8 cellular contexts compared by ENCODE assay signal in the genomic region with DNA sequence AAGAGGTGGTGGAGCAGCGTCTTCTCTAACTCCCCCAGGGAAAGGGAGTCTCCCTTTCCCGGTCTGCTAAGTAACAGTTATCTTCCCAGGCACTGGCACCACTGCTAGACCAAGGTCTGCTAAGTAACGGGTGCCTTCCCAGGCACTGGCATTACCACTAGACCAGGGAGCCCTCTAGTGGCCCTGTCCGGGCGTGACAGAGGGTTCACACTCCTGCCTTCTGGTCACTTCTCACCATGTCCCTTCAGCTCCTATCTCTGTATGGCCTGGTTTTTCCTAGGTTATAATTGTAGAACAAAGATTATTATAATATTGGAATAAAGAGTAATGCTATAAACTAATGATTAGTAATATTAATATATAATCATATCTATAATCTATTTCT. TPM values are rescaled to one million over a fixed set of nuclear protein-coding genes. Genes with fewer than 3 reads are reported as not detected.
DNase-seq lines count a peak whose midpoint lies in the region; ATAC-seq and TF ChIP-seq lines count a peak whose summit lies in the region.
"Not testable (repeated sequence)": the region's sequence is repeated elsewhere in the genome, so short reads cannot be mapped to it uniquely, and the experiment has no call there.

No MANE protein-coding gene starts in this region.

- H3K79me2 ChIP-seq in DND-41 (ENCODE audit: insufficient read depth, low read length) (peaks cover 19% of the 10 kb centered on the region; the same call in 1 of the 2 replicates), KMS-11 (ENCODE audit: insufficient read depth, low read depth) (peaks cover 19% of the 10 kb centered on the region; the same call in 1 of the 2 replicates)

- H3K36me3 Mint-ChIP-seq in endothelial cell (ENCODE audit: low read depth, unreplicated experiment) (peaks cover 26% of the 10 kb centered on the region), naive B cell (peaks cover 8 to 14% of the 10 kb centered on the region in 2 donors)
- peaks cover 41 to 50% of the 10 kb centered on the region in 2 donors for H3K36me3 Mint-ChIP-seq in stimulated activated naive B cell treated with anti-CD40 and anti-IgM and Interleukin-4, amounts not matched to agents 10 μg/mL and 1 μg/mL and 100 μg/mL, for 72 hours

- H3K9me3 Mint-ChIP-seq in endothelial cell (ENCODE audit: unreplicated experiment); naive B cell; stimulated activated naive B cell treated with anti-CD40 and anti-IgM and Interleukin-4, amounts not matched to agents 10 μg/mL and 1 μg/mL and 100 μg/mL, for 72 hours: not testable (repeated sequence)

- peak; percentile 75 for DNase-seq in DND-41
- peak in 2 of 3 donors; percentile 85 to 92 for DNase-seq in Peyer's patch
- DNase-seq in activated T-cell treated with anti-CD3 and anti-CD28 coated beads for 1 hour (ENCODE audit: low read depth) = peak; percentile 63
- peak; percentile 83 for DNase-seq in endothelial cell (ENCODE audit: low spot score)
- peak; percentile 80 for DNase-seq in naive B cell
- peak; percentile 76 for DNase-seq in stimulated activated naive B cell treated with anti-CD40 and anti-IgM and Interleukin-4, amounts not matched to agents 10 μg/mL and 1 μg/mL and 100 μg/mL, for 72 hours

- not testable (repeated sequence) for H3K27ac ChIP-seq in DND-41 (ENCODE audit: low read length); KMS-11
- H3K27ac ChIP-seq in Peyer's patch = peak overlapping the region in 3 of 4 donors; percentile 43 to 68 (median 58)

- not testable (repeated sequence) for H3K27me3 Mint-ChIP-seq in endothelial cell (ENCODE audit: unreplicated experiment); naive B cell; stimulated activated naive B cell treated with anti-CD40 and anti-IgM and Interleukin-4, amounts not matched to agents 10 μg/mL and 1 μg/mL and 100 μg/mL, for 72 hours

- not testable (repeated sequence) for H3K9me3 ChIP-seq in DND-41 (ENCODE audit: insufficient read depth, low read length, severe bottlenecking); Peyer's patch

- H2AFZ ChIP-seq in DND-41 (ENCODE audit: low read depth, low read length); KMS-11 (ENCODE audit: low read depth): not testable (repeated sequence)

- peaks cover 13% of the 10 kb centered on the region for H4K20me1 ChIP-seq in DND-41 (ENCODE audit: insufficient read depth, low read length)
- peaks cover 11% of the 10 kb centered on the region; the same call in 1 of the 2 replicates for H4K20me1 ChIP-seq in KMS-11 (ENCODE audit: insufficient read depth)

- not testable (repeated sequence) for H3K4me3 Mint-ChIP-seq in endothelial cell (ENCODE audit: unreplicated experiment); stimulated activated naive B cell treated with anti-CD40 and anti-IgM and Interleukin-4, amounts not matched to agents 10 μg/mL and 1 μg/mL and 100 μg/mL, for 72 hours
- peak overlapping the region; percentile 56 to 90 (median 73) for H3K4me3 Mint-ChIP-seq in naive B cell

- TF ChIP-seq CTCF in DND-41 (IDR thresholded peaks at IDR 0.05; ENCODE audit: borderline replicate concordance, extremely low read depth, low read length, poor library complexity, severe bottlenecking) = peak; percentile 46
- peak; percentile 25; the same call in 1 of the 2 replicates for TF ChIP-seq CTCF in KMS-11 (conservative IDR thresholded peaks at IDR 0.05; ENCODE audit: low read depth, low read length)
- peak; percentile 12 to 51 (median 46) for TF ChIP-seq CTCF in Peyer's patch (IDR thresholded peaks at IDR 0.05)
- TF ChIP-seq CTCF in endothelial cell (IDR thresholded peaks at IDR 0.05; ENCODE audit: unreplicated experiment) = peak; percentile 28

- ATAC-seq in DND-41 (ENCODE audit: insufficient read depth, low read depth) (peak; percentile 63), GM21717 (IDR thresholded peaks at IDR 0.05; ENCODE audit: unreplicated experiment) (peak; percentile 14), naive B cell (ENCODE audit: low read depth in 2 of 2) (peak; percentile 39 to 51)
- ATAC-seq in stimulated activated naive B cell treated with anti-CD40 and anti-IgM and Interleukin-4, amounts not matched to agents 10 μg/mL and 1 μg/mL and 100 μg/mL, for 72 hours (replicated peaks) = peak; percentile 66 to 68

- H3K4me2 ChIP-seq in DND-41 (ENCODE audit: insufficient read depth, low read length) = not testable (repeated sequence)
- 0 out of 2 replicates have a peak overlapping the region, but pooled peaks have one; percentile 24 for H3K4me2 ChIP-seq in KMS-11

- H3K36me3 ChIP-seq in DND-41 (ENCODE audit: insufficient read depth, low read length) (peaks cover 70% of the 10 kb centered on the region), KMS-11 (ENCODE audit: insufficient read depth) (peaks cover 10% of the 10 kb centered on the region), Peyer's patch (peaks cover 0 to 60% (median 0%) of the 10 kb centered on the region in 3 donors)

- not testable (repeated sequence) for H3K4me3 ChIP-seq in DND-41 (ENCODE audit: low read depth in 1 of 2, low read length in 2 of 2); KMS-11 (IDR thresholded peaks at IDR 0.05; ENCODE audit: insufficient read depth, low read depth, low read length); Peyer's patch

- not testable (repeated sequence) for TF ChIP-seq POLR2A in Peyer's patch (IDR thresholded peaks at IDR 0.05)

- H3K9ac ChIP-seq in DND-41 (ENCODE audit: low read depth, low read length); KMS-11: not testable (repeated sequence)

- H3K4me1 Mint-ChIP-seq in endothelial cell (ENCODE audit: unreplicated experiment) = not testable (repeated sequence)
- peaks cover 23 to 37% (median 25%) of the 10 kb centered on the region in 3 donors for H3K4me1 Mint-ChIP-seq in naive B cell
- peaks cover 23 to 43% of the 10 kb centered on the region in 2 donors for H3K4me1 Mint-ChIP-seq in stimulated activated naive B cell treated with anti-CD40 and anti-IgM and Interleukin-4, amounts not matched to agents 10 μg/mL and 1 μg/mL and 100 μg/mL, for 72 hours

- not testable (repeated sequence) for H3K4me1 ChIP-seq in DND-41 (ENCODE audit: insufficient read depth, low read length)
- H3K4me1 ChIP-seq in KMS-11 (ENCODE audit: low read depth, poor library complexity, severe bottlenecking) (peaks cover 43% of the 10 kb centered on the region), Peyer's patch (peaks cover 0 to 11% (median 4%) of the 10 kb centered on the region in 4 donors)

- H3K27ac Mint-ChIP-seq in endothelial cell (ENCODE audit: unreplicated experiment) = not testable (repeated sequence)
- H3K27ac Mint-ChIP-seq in naive B cell = peak overlapping the region; percentile 99 to 100 (median 99)
- peak overlapping the region; percentile 97 for H3K27ac Mint-ChIP-seq in stimulated activated naive B cell treated with anti-CD40 and anti-IgM and Interleukin-4, amounts not matched to agents 10 μg/mL and 1 μg/mL and 100 μg/mL, for 72 hours

- H3K27me3 ChIP-seq in DND-41 (ENCODE audit: insufficient read depth, low read length, poor library complexity); KMS-11 (ENCODE audit: insufficient read depth, low read depth); Peyer's patch: not testable (repeated sequence)

RNA-seq across cellular contexts. Expression of a gene that starts 12.6 kb away (rescaled TPM):
- total RNA-seq in Peyer's patch (100 to 1,000 TPM in 3 of 4 donors, 10 to 100 TPM in 1; 73.6 to 179 (median 150) TPM), endothelial cell (ENCODE audit: unreplicated experiment) (40.1 TPM)
- 10 to 100 TPM in 2 of 6 donors, 1 to 10 TPM in 4; 3.5 to 28.7 (median 7.0) TPM for polyA plus RNA-seq in naive B cell (ENCODE audit: low read depth in 6 of 6)

RNA-seq across cellular contexts. Expression of a gene that starts 28.0 kb away (rescaled TPM):
- 1 to 10 TPM; 5.8 to 9.5 (median 5.9) TPM for total RNA-seq in Peyer's patch
- total RNA-seq in endothelial cell (ENCODE audit: unreplicated experiment) = 4.2 TPM
- polyA plus RNA-seq in naive B cell (ENCODE audit: low read depth in 6 of 6) = 1 to 10 TPM in 1 of 6 donors, under 1 TPM in 4, not detected in 1; 0.53 to 1.8 (median 0.53) TPM

RNA-seq across cellular contexts. Expression of a gene that starts 37.8 kb away (rescaled TPM):
- not detected for total RNA-seq in Peyer's patch
- not detected for total RNA-seq in endothelial cell (ENCODE audit: unreplicated experiment)
- polyA plus RNA-seq in naive B cell (ENCODE audit: low read depth in 6 of 6) = 10 to 100 TPM in 1 of 6 donors, 1 to 10 TPM in 5; 5.0 to 10.3 (median 8.5) TPM

Comparison
In these comparisons a context has a peak if more than half of its experiments do, and no peak if none do; other contexts are left out.
1. ATAC-seq: peak in every context shown above with its lines; median percentile 67 in stimulated activated naive B cell treated with anti-CD40 and anti-IgM and Interleukin-4, amounts not matched to agents 10 μg/mL and 1 μg/mL and 100 μg/mL, for 72 hours; 63 in DND-41; 45 in naive B cell; 14 in GM21717.